13 cellular contexts compared by ENCODE assay signal in the genomic region with DNA sequence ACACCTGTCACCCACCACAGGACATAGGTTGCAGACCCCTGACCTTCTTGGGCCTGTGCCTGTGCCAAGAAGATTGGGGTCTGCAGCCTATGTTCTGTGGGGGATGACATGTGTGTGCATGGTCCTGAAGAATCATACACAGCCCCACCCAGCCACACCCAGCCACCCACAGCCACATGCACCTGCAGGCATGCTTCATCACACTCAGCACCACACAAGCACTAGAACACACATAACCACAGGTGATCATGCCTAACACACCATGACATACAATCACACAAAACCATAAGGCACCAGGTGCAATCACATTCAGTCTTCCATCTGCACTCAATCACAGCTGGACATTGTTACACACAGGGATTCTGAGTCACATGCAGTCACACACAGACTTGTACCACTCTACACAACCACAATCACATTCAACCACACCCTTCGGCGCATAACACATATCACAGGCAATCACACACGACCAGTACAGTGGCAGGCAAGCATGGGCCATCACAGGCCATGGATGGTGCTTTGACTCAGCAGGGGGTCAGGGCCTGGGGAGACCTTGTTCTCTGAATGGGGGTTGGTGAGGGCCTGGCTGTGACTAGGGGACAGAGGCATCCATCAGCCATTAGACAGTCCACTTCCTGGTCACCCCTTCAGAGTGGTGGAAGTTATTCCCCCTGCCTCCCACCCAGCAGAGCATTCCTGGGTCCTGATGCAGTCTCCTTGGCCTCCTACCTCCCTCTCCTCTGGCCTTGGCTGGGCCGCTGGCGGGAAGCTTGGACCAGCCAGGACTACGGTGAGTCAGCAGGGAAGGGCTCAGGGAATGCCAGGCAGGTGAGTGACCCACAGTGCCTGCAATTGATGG. TPM values are rescaled to one million over a fixed set of nuclear protein-coding genes. Genes with fewer than 3 reads are reported as not detected.
DNase-seq lines count a peak whose midpoint lies in the region; ATAC-seq and TF ChIP-seq lines count a peak whose summit lies in the region.
"Had no signal": no experiment of that assay in that cellular context is flagged by ENCODE, and none has a peak within 500 bp of the region (broad histone marks: within the 10 kb centered on the region; RNA-seq: fewer than 3 reads in every experiment).

No MANE protein-coding gene starts in this region.

- H3K4me1 Mint-ChIP-seq in activated T-cell treated with anti-CD3 and anti-CD28 coated beads, Interleukin-2, amount 50 U/mL, for 72 hours (ENCODE audit: low read depth) = peaks cover 30% of the 10 kb centered on the region
- H3K4me1 Mint-ChIP-seq in stimulated activated naive CD8-positive, alpha-beta T cell treated with anti-CD3 and anti-CD28 coated beads, Interleukin-15, Interleukin-2, amounts not matched to agents 100 ng/mL and 50 ng/mL, for 24 hours (ENCODE audit: low read depth) = peaks cover 27% of the 10 kb centered on the region

- H3K9me2 ChIP-seq in SK-N-SH = no peaks in the 10 kb centered on the region

- no peaks in the 10 kb centered on the region for H4K20me1 ChIP-seq in SK-N-SH (ENCODE audit: insufficient read depth)

- no peak for TF ChIP-seq CTCF in SK-N-SH (IDR thresholded peaks at IDR 0.05)

- H3K4me3 Mint-ChIP-seq in activated T-cell treated with anti-CD3 and anti-CD28 coated beads, Interleukin-2, amount 50 U/mL, for 72 hours = no peak overlapping the region
- H3K4me3 Mint-ChIP-seq in stimulated activated naive CD8-positive, alpha-beta T cell treated with anti-CD3 and anti-CD28 coated beads, Interleukin-15, Interleukin-2, amounts not matched to agents 100 ng/mL and 50 ng/mL, for 24 hours = no peak overlapping the region
- H3K4me3 Mint-ChIP-seq: neural crest cell had no signal

- H3K36me3 Mint-ChIP-seq in activated T-cell treated with anti-CD3 and anti-CD28 coated beads, Interleukin-2, amount 50 U/mL, for 72 hours (ENCODE audit: insufficient read depth in 2 of 2) = no peaks in the 10 kb centered on the region
- no peaks in the 10 kb centered on the region for H3K36me3 Mint-ChIP-seq in stimulated activated naive CD8-positive, alpha-beta T cell treated with anti-CD3 and anti-CD28 coated beads, Interleukin-15, Interleukin-2, amounts not matched to agents 100 ng/mL and 50 ng/mL, for 24 hours (ENCODE audit: low read depth)

- DNase-seq in activated T-cell treated with anti-CD3 and anti-CD28 coated beads, Interleukin-2, amount 50 U/mL, for 72 hours = no peak
- DNase-seq in activated T-cell treated with anti-CD3 and anti-CD28 coated beads for 4 hours (no peak), SK-N-SH (no peak), glomerular visceral epithelial cell (ENCODE audit: extremely low spot score) (peak; percentile 73), SHP77 (lab: John Stamatoyannopoulos, UW) (no peak), caudate nucleus (lab: John Stamatoyannopoulos, UW) (no peak), superior temporal gyrus (ENCODE audit: extremely low spot score) (no peak)
- DNase-seq: NCI-H146 had no signal

- H3K27me3 ChIP-seq in SK-N-SH (ENCODE audit: insufficient read depth) = no peaks in the 10 kb centered on the region
- H3K27me3 ChIP-seq: breast epithelium had no signal

- H3K79me2 ChIP-seq in SK-N-SH (ENCODE audit: insufficient read depth) = no peaks in the 10 kb centered on the region

- no peak overlapping the region for H3K27ac Mint-ChIP-seq in activated T-cell treated with anti-CD3 and anti-CD28 coated beads, Interleukin-2, amount 50 U/mL, for 72 hours
- H3K27ac Mint-ChIP-seq in stimulated activated naive CD8-positive, alpha-beta T cell treated with anti-CD3 and anti-CD28 coated beads, Interleukin-15, Interleukin-2, amounts not matched to agents 100 ng/mL and 50 ng/mL, for 24 hours = peak overlapping the region; percentile 50

- H3K36me3 ChIP-seq in SK-N-SH (replicated peaks in 1 of 2; ENCODE audit: control insufficient read depth in 1 of 2, insufficient read depth in 2 of 2, low read length in 1 of 2) = no peaks in the 10 kb centered on the region
- H3K36me3 ChIP-seq: breast epithelium had no signal

- peak in 1 of 2 experiments; percentile 72; a peak in 1 of 4 replicates for TF ChIP-seq EP300 in SK-N-SH (IDR thresholded peaks at IDR 0.05; ENCODE audit: borderline replicate concordance in 1 of 2, low read depth in 1 of 2, low read length in 1 of 2)

- no peak overlapping the region for H2AFZ ChIP-seq in SK-N-SH (ENCODE audit: low read depth)

- no peaks in the 10 kb centered on the region for H3K9me3 Mint-ChIP-seq in activated T-cell treated with anti-CD3 and anti-CD28 coated beads, Interleukin-2, amount 50 U/mL, for 72 hours
- H3K9me3 Mint-ChIP-seq in stimulated activated naive CD8-positive, alpha-beta T cell treated with anti-CD3 and anti-CD28 coated beads, Interleukin-15, Interleukin-2, amounts not matched to agents 100 ng/mL and 50 ng/mL, for 24 hours = no peaks in the 10 kb centered on the region
- H3K9me3 Mint-ChIP-seq: neural crest cell had no signal

- H3K27ac ChIP-seq in SK-N-SH (ENCODE audit: low read depth in 2 of 2, low read length in 1 of 2) (no peak overlapping the region), caudate nucleus (ENCODE audit: low read depth, low read length) (no peak overlapping the region)

- H3K4me2 ChIP-seq in SK-N-SH = 0 out of 2 replicates have a peak overlapping the region, but pooled peaks have one; percentile 0

- POLR2A ChIA-PET in SK-N-SH (lab: Yijun Ruan, JAX) = no interaction called here

- ATAC-seq in activated T-cell treated with anti-CD3 and anti-CD28 coated beads, Interleukin-2, amount 50 U/mL, for 72 hours (replicated peaks in 1 of 2) = peak; percentile 47

- H3K4me3 ChIP-seq in SK-N-SH (ENCODE audit: low read depth in 2 of 2, low read length in 1 of 2) = no peak overlapping the region
- H3K4me3 ChIP-seq: breast epithelium had no signal

- peaks cover 5% of the 10 kb centered on the region for H3F3A ChIP-seq in SK-N-SH (replicated peaks; ENCODE audit: insufficient read depth)

- H3K4me1 ChIP-seq in SK-N-SH (ENCODE audit: control insufficient read depth in 1 of 2, insufficient read depth in 2 of 2, low read depth in 1 of 2, low read length in 1 of 2) = peaks cover 19 to 23% of the 10 kb centered on the region in 2 experiments; a peak in 3 of 4 replicates

- no peak overlapping the region for H3K9ac ChIP-seq in SK-N-SH

- H3K27me3 Mint-ChIP-seq in activated T-cell treated with anti-CD3 and anti-CD28 coated beads, Interleukin-2, amount 50 U/mL, for 72 hours (ENCODE audit: low read depth) = no peaks in the 10 kb centered on the region
- H3K27me3 Mint-ChIP-seq in stimulated activated naive CD8-positive, alpha-beta T cell treated with anti-CD3 and anti-CD28 coated beads, Interleukin-15, Interleukin-2, amounts not matched to agents 100 ng/mL and 50 ng/mL, for 24 hours = no peaks in the 10 kb centered on the region

- H3K9me3 ChIP-seq in SK-N-SH = no peaks in the 10 kb centered on the region
- H3K9me3 ChIP-seq: breast epithelium had no signal

- CTCF ChIA-PET in SK-N-SH (lab: Yijun Ruan, JAX) = interaction anchor here (1.5 kb wide), 1 partner anchor 31 kb away, joined by 7 read pairs; no protein-coding TSS in a partner anchor

- 49% methylated on average over 5 of the region's 6 CpGs for WGBS in SK-N-SH (ENCODE audit: low lambda C conversion rate)

- TF ChIP-seq RAD21 in SK-N-SH (IDR thresholded peaks at IDR 0.05; ENCODE audit: low read length) = no peak

TF ChIP-seq in SK-N-SH, 30 proteins besides CTCF, POLR2A, EP300 and RAD21 (continues in another document):
- TF ChIP-seq YY1 (IDR thresholded peaks at IDR 0.05; ENCODE audit: low read depth) = no peak
- TF ChIP-seq TEAD4 (IDR thresholded peaks at IDR 0.05; ENCODE audit: borderline replicate concordance, insufficient read depth) = peak; percentile 75
- TF ChIP-seq, protein P1, sequence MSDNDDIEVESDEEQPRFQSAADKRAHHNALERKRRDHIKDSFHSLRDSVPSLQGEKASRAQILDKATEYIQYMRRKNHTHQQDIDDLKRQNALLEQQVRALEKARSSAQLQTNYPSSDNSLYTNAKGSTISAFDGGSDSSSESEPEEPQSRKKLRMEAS (IDR thresholded peaks at IDR 0.05; ENCODE audit: low read depth) = peak; percentile 32; the same call in 1 of the 2 replicates
- TF ChIP-seq RXRA (IDR thresholded peaks at IDR 0.05; ENCODE audit: borderline replicate concordance, low read depth) = peak; percentile 49; the same call in 1 of the 2 replicates
- TF ChIP-seq, protein P2, sequence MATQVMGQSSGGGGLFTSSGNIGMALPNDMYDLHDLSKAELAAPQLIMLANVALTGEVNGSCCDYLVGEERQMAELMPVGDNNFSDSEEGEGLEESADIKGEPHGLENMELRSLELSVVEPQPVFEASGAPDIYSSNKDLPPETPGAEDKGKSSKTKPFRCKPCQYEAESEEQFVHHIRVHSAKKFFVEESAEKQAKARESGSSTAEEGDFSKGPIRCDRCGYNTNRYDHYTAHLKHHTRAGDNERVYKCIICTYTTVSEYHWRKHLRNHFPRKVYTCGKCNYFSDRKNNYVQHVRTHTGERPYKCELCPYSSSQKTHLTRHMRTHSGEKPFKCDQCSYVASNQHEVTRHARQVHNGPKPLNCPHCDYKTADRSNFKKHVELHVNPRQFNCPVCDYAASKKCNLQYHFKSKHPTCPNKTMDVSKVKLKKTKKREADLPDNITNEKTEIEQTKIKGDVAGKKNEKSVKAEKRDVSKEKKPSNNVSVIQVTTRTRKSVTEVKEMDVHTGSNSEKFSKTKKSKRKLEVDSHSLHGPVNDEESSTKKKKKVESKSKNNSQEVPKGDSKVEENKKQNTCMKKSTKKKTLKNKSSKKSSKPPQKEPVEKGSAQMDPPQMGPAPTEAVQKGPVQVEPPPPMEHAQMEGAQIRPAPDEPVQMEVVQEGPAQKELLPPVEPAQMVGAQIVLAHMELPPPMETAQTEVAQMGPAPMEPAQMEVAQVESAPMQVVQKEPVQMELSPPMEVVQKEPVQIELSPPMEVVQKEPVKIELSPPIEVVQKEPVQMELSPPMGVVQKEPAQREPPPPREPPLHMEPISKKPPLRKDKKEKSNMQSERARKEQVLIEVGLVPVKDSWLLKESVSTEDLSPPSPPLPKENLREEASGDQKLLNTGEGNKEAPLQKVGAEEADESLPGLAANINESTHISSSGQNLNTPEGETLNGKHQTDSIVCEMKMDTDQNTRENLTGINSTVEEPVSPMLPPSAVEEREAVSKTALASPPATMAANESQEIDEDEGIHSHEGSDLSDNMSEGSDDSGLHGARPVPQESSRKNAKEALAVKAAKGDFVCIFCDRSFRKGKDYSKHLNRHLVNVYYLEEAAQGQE (IDR thresholded peaks at IDR 0.05; ENCODE audit: low read depth, low read length) = no peak
- TF ChIP-seq RFX5 (IDR thresholded peaks at IDR 0.05; ENCODE audit: low read length) = no peak
- no peak for TF ChIP-seq POLR2AphosphoS5 (IDR thresholded peaks at IDR 0.05; ENCODE audit: low read depth, low read length)
- TF ChIP-seq NFIC (IDR thresholded peaks at IDR 0.05; ENCODE audit: borderline replicate concordance) = peak; percentile 75
- no peak for TF ChIP-seq FOXJ3 (CRISPR knock-in tag; IDR thresholded peaks at IDR 0.05)
- no peak for TF ChIP-seq RCOR1 (IDR thresholded peaks at IDR 0.05; ENCODE audit: low read length)
- no peak for TF ChIP-seq CHD2 (IDR thresholded peaks at IDR 0.05; ENCODE audit: low read length, partially characterized antibody)

RNA-seq across cellular contexts. Expression of a gene that starts 44.3 kb away (rescaled TPM):
- total RNA-seq in activated T-cell treated with anti-CD3 and anti-CD28 coated beads, Interleukin-2, amount 50 U/mL, for 72 hours = not detected
- not detected in 2 replicates for polyA plus RNA-seq in SK-N-SH (2012; rRNA removed)
- not detected in 2 replicates for polyA plus RNA-seq in SK-N-SH (2012; cell fraction: cytosol; rRNA removed)
- not detected in 2 replicates for polyA plus RNA-seq in SK-N-SH (2012; cell fraction: nucleus; rRNA removed)
- total RNA-seq: epithelial cell of proximal tubule; neural crest cell; T-helper 1 cell treated with Interleukin-12 subunit alpha and Interleukin-12 subunit beta and Interleukin-4 antibody, amounts not matched to agents 30 ng/mL and 1 ng/mL, for 36 hours had no signal
